Comparison of ENCODE assay signal across 1 cellular context in the genomic region with DNA sequence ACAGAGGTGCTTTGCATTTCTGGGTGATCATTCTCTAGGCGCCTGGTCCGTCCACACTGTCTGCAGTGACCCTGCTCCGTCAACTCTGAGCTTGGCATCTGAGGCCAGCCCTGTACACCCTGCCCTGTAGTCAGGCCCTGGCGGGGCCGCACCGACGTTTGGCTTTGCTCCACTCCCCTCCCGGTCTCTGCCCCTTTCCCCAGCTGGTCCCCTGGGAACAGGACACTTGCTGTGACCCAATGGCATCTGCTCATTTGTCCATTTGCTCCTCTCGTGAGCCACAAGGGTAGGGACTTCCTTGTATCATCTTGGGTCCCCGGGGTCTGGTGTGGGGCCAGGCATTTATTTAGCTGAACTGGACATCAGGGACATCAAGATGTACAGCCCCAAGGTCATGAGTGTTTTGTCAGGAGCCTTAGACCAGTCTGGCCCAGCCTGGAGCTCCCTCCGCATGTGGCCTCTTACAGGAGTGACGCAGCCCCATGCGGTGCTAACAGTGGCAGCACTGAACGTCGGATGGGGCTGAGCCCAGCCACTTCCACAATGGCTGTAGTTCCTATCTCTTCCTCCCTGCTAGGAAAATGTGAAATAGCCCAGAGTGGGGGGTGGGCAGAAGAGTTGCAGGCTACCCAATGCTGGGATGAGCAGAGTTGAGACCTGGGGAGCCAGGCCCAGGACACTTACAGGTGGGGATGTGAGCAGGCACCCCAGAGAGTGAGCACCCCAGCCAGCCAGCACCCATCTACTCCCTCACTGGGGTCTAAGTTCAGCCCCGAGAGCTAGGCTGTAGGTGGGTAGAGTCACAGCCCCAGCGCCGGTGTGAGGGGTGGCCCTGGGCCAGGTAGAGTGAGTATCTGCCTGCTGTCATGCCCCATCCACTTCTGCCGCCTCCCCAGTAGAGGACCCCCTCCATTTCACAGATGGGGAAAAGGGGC.
TF ChIP-seq lines count a peak whose summit lies in the region.

No MANE protein-coding gene starts in this region.

TF ChIP-seq in H1, 55 proteins besides CTCF, POLR2A, EP300 and RAD21:
- TF ChIP-seq GABPA (IDR thresholded peaks at IDR 0.05; ENCODE audit: borderline replicate concordance, insufficient read depth, low read length) (no peak), SRF (IDR thresholded peaks at IDR 0.05; ENCODE audit: low read depth, low read length) (no peak), SIX5 (IDR thresholded peaks at IDR 0.05; ENCODE audit: low read depth, low read length) (no peak)
